ENCODE assay signal across 1 cellular context in the genomic region with DNA sequence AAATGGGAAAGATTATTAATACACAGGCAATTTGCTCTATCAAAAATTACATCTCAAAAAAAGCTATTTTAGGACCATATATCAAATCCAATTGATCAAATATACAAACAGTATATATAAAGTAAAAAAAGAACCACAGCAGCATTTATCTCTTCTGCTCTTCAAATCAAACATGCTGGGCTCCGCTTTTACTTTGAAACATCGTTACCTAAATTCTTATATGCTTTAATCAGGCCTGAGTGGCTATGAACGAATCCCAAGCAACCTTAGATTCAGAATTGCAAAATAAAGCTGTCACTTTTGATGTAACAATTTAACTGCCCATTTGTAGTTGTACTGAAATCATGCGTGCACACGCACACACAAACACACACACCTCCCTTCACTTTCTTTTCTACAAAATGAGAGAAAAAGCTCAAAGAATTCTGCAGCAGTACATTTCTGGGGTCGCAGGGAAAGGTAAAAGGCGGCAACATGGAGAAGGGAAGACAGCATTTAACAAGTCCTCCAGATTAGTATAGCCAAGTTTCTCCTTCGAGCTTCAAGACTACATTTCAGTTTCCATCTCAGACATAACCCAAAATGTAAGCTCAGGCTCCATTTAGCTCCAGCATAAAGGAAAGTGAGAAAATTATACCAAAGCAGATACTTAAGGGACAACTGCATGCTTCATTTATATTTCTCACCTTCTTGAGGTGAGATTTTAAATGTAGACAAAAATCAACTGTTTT.
TF ChIP-seq lines count a peak whose summit lies in the region.

No MANE protein-coding gene starts in this region.

TF ChIP-seq in WTC11, 78 proteins besides CTCF, POLR2A, EP300 and RAD21 (continued from another document):
- TF ChIP-seq, protein P1, sequence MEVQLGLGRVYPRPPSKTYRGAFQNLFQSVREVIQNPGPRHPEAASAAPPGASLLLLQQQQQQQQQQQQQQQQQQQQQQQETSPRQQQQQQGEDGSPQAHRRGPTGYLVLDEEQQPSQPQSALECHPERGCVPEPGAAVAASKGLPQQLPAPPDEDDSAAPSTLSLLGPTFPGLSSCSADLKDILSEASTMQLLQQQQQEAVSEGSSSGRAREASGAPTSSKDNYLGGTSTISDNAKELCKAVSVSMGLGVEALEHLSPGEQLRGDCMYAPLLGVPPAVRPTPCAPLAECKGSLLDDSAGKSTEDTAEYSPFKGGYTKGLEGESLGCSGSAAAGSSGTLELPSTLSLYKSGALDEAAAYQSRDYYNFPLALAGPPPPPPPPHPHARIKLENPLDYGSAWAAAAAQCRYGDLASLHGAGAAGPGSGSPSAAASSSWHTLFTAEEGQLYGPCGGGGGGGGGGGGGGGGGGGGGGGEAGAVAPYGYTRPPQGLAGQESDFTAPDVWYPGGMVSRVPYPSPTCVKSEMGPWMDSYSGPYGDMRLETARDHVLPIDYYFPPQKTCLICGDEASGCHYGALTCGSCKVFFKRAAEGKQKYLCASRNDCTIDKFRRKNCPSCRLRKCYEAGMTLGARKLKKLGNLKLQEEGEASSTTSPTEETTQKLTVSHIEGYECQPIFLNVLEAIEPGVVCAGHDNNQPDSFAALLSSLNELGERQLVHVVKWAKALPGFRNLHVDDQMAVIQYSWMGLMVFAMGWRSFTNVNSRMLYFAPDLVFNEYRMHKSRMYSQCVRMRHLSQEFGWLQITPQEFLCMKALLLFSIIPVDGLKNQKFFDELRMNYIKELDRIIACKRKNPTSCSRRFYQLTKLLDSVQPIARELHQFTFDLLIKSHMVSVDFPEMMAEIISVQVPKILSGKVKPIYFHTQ (CRISPR knock-in tag; IDR thresholded peaks at IDR 0.05): no peak
- no peak for TF ChIP-seq FOXJ3 (CRISPR knock-in tag; IDR thresholded peaks at IDR 0.05; ENCODE audit: borderline replicate concordance)
- TF ChIP-seq, protein P2, sequence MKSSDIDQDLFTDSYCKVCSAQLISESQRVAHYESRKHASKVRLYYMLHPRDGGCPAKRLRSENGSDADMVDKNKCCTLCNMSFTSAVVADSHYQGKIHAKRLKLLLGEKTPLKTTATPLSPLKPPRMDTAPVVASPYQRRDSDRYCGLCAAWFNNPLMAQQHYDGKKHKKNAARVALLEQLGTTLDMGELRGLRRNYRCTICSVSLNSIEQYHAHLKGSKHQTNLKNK (CRISPR knock-in tag; IDR thresholded peaks at IDR 0.05): no peak
- no peak for TF ChIP-seq FOXP1 (CRISPR knock-in tag; IDR thresholded peaks at IDR 0.05; ENCODE audit: borderline replicate concordance)
- TF ChIP-seq, protein P3, sequence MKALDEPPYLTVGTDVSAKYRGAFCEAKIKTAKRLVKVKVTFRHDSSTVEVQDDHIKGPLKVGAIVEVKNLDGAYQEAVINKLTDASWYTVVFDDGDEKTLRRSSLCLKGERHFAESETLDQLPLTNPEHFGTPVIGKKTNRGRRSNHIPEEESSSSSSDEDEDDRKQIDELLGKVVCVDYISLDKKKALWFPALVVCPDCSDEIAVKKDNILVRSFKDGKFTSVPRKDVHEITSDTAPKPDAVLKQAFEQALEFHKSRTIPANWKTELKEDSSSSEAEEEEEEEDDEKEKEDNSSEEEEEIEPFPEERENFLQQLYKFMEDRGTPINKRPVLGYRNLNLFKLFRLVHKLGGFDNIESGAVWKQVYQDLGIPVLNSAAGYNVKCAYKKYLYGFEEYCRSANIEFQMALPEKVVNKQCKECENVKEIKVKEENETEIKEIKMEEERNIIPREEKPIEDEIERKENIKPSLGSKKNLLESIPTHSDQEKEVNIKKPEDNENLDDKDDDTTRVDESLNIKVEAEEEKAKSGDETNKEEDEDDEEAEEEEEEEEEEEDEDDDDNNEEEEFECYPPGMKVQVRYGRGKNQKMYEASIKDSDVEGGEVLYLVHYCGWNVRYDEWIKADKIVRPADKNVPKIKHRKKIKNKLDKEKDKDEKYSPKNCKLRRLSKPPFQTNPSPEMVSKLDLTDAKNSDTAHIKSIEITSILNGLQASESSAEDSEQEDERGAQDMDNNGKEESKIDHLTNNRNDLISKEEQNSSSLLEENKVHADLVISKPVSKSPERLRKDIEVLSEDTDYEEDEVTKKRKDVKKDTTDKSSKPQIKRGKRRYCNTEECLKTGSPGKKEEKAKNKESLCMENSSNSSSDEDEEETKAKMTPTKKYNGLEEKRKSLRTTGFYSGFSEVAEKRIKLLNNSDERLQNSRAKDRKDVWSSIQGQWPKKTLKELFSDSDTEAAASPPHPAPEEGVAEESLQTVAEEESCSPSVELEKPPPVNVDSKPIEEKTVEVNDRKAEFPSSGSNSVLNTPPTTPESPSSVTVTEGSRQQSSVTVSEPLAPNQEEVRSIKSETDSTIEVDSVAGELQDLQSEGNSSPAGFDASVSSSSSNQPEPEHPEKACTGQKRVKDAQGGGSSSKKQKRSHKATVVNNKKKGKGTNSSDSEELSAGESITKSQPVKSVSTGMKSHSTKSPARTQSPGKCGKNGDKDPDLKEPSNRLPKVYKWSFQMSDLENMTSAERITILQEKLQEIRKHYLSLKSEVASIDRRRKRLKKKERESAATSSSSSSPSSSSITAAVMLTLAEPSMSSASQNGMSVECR (CRISPR knock-in tag; IDR thresholded peaks at IDR 0.05; ENCODE audit: borderline replicate concordance): no peak
- TF ChIP-seq, protein P4, sequence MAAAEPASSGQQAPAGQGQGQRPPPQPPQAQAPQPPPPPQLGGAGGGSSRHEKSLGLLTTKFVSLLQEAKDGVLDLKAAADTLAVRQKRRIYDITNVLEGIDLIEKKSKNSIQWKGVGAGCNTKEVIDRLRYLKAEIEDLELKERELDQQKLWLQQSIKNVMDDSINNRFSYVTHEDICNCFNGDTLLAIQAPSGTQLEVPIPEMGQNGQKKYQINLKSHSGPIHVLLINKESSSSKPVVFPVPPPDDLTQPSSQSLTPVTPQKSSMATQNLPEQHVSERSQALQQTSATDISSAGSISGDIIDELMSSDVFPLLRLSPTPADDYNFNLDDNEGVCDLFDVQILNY (CRISPR knock-in tag; IDR thresholded peaks at IDR 0.05): no peak
- TF ChIP-seq CBFB (CRISPR knock-in tag; IDR thresholded peaks at IDR 0.05; ENCODE audit: low read depth): no peak
- TF ChIP-seq ZNF138 (CRISPR knock-in tag; conservative IDR thresholded peaks at IDR 0.05): no peak
